13 cellular contexts compared by ENCODE assay signal in the genomic region with DNA sequence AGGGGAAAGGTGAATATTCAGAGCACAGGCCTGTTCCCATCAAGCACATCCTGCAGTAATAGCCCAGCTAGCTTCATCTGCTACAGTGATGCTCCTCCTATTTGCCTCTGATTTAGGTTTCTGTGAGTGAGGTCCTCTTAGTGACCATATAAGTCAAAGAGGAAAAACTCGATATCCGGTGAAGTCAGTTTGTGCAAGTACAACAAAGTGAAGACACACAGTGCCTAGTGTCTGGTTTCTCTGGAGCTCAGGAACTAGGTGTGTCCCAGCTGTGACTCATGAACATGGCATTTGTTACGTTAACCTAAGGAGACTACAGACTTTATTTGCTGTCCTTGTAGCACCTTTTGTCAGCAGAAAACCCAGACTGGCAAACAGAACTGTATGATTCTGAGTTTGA. TPM values are rescaled to one million over a fixed set of nuclear protein-coding genes. Genes with fewer than 3 reads are reported as not detected.
A peak's percentile ranks its signal among the peaks of the same experiment; 100 is the strongest.
DNase-seq lines count a peak whose midpoint lies in the region; ATAC-seq and TF ChIP-seq lines count a peak whose summit lies in the region.
"Had no signal": no experiment of that assay in that cellular context is flagged by ENCODE, and none has a peak within 500 bp of the region (broad histone marks: within the 10 kb centered on the region; RNA-seq: fewer than 3 reads in every experiment).

No MANE protein-coding gene starts in this region.

- H3K9ac ChIP-seq in Karpas-422 (ENCODE audit: low read length), result no peak overlapping the region

- H3K9me2 ChIP-seq in Karpas-422 (replicated peaks; ENCODE audit: insufficient read depth, low read length), result no peaks in the 10 kb centered on the region

- H3K4me3 ChIP-seq in Karpas-422 (ENCODE audit: low read length), result no peak overlapping the region
- H3K4me3 ChIP-seq: right lobe of liver had no signal

- DNase-seq in EL (peak; percentile 78), NCI-H460 (ENCODE audit: extremely low read depth, low read depth) (peak; percentile 74), epidermal melanocyte (ENCODE audit: insufficient read length, low spot score) (peak; percentile 37), osteocyte (ENCODE audit: extremely low spot score, unreplicated experiment) (peak; percentile 42), left lobe of liver (ENCODE audit: low spot score) (no peak), Karpas-422 (no peak), NCI-H1417 treated with DMSO at 0.1 percent for 48 hours (lab: John Stamatoyannopoulos, UW) (no peak)
- DNase-seq in stimulated activated CD8-positive, alpha-beta memory T cell treated with anti-CD3 and anti-CD28 coated beads, Interleukin-4, amount 100 ng/mL, for 48 hours, result no peak
- DNase-seq: activated B cell treated with CpG ODN at 0.5 μM for 24 hours; amniotic stem cell; NCI-H446 treated with DMSO at 0.1 percent for 48 hours; right lobe of liver; stimulated activated naive CD4-positive, alpha-beta T cell treated with Interleukin-2 at 50 U/mL for 16 hours had no signal

- no peaks in the 10 kb centered on the region for H3K79me2 ChIP-seq in Karpas-422 (ENCODE audit: low read length)

- no peak for TF ChIP-seq CTCF in osteocyte (IDR thresholded peaks at IDR 0.05)

- no peaks in the 10 kb centered on the region for H3K27me3 Mint-ChIP-seq in osteocyte (ENCODE audit: unreplicated experiment)

- H3K4me1 Mint-ChIP-seq in osteocyte (ENCODE audit: unreplicated experiment), result peaks cover 14% of the 10 kb centered on the region
- H3K4me1 Mint-ChIP-seq: activated B cell treated with CpG ODN at 0.5 μM for 24 hours had no signal

- H3K27me3 ChIP-seq in Karpas-422 (ENCODE audit: low read length), result no peaks in the 10 kb centered on the region
- H3K27me3 ChIP-seq: right lobe of liver had no signal

- no peaks in the 10 kb centered on the region for H3K4me1 ChIP-seq in Karpas-422 (ENCODE audit: low read length)
- H3K4me1 ChIP-seq: right lobe of liver had no signal

- H3K27ac ChIP-seq in Karpas-422 (ENCODE audit: low read length), result no peak overlapping the region
- H3K27ac ChIP-seq: right lobe of liver had no signal

- no peaks in the 10 kb centered on the region for H3K36me3 ChIP-seq in Karpas-422 (ENCODE audit: insufficient read depth, low read length)
- H3K36me3 ChIP-seq: right lobe of liver had no signal

- H3K9me3 ChIP-seq in Karpas-422 (ENCODE audit: low read length), result no peaks in the 10 kb centered on the region
- H3K9me3 ChIP-seq: right lobe of liver had no signal

- peak overlapping the region; percentile 43 for H3K27ac Mint-ChIP-seq in osteocyte (ENCODE audit: unreplicated experiment)
- H3K27ac Mint-ChIP-seq: activated B cell treated with CpG ODN at 0.5 μM for 24 hours had no signal

- ATAC-seq in left lobe of liver, result no peak

- no peaks in the 10 kb centered on the region for H3K36me3 Mint-ChIP-seq in osteocyte (ENCODE audit: unreplicated experiment)

- H3K9me3 Mint-ChIP-seq in osteocyte (ENCODE audit: unreplicated experiment), result no peaks in the 10 kb centered on the region
- H3K9me3 Mint-ChIP-seq: activated B cell treated with CpG ODN at 0.5 μM for 24 hours had no signal

- no peaks in the 10 kb centered on the region for H4K20me1 ChIP-seq in Karpas-422 (ENCODE audit: insufficient read depth, low read depth, low read length)

- no peak overlapping the region for H3K4me3 Mint-ChIP-seq in osteocyte (ENCODE audit: unreplicated experiment)
- H3K4me3 Mint-ChIP-seq: activated B cell treated with CpG ODN at 0.5 μM for 24 hours had no signal

- H2AFZ ChIP-seq in Karpas-422 (ENCODE audit: low read length), result no peak overlapping the region

- H3K4me2 ChIP-seq in Karpas-422 (ENCODE audit: low read depth, low read length, poor library complexity, severe bottlenecking), result no peak overlapping the region

RNA-seq across cellular contexts. Expression of gene EDN1, which starts 33.9 kb away (rescaled TPM):
- total RNA-seq in NCI-H460 (2014; rRNA removed; shearing (Covaris generic)), result 12.0 and 12.8 TPM in 2 replicates
- 6.7 and 15.1 TPM in 2 replicates for polyA plus RNA-seq in NCI-H460 (2014; cell fraction: nucleus; rRNA removed)
- total RNA-seq in osteocyte (10.9 and 13.2 TPM in 2 replicates), left lobe of liver (0.33 TPM)
- 0.18 and 0.34 TPM in 2 replicates for total RNA-seq in Karpas-422 (2014; rRNA removed; shearing (Covaris generic); ENCODE audit: low replicate concordance)

Comparison
In these comparisons a context has a peak if more than half of its experiments do, and no peak if none do; other contexts are left out.
1. DNase-seq: peak in EL (single experiment), NCI-H460 (single experiment), epidermal melanocyte (single experiment) and osteocyte (single experiment); none in left lobe of liver (single experiment), Karpas-422 (single experiment), NCI-H1417 treated with DMSO at 0.1 percent for 48 hours (single experiment) and stimulated activated CD8-positive, alpha-beta memory T cell treated with anti-CD3 and anti-CD28 coated beads, Interleukin-4, amount 100 ng/mL, for 48 hours (single experiment).